Comparison of ENCODE assay signal across 18 cellular contexts in the genomic region with DNA sequence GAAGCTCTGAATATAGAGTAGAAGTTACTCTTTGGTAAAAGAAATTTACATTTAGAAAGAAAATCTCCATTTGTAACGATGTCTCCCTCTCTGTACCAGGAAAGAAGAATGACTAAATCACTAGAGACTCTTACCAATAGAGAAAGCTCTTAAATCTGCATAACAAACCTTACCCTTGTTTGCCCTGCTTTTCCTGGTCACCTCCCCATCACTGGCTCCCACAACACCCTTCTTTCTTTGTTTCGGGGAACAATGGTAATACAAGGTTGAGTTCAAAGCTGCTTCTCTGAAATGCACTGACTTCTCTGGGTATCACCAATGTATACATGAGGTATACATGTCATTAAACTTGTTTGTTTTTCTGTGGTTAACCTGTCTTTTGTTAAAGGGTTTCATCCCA.
"Had no signal": no experiment of that assay in that cellular context is flagged by ENCODE, and none has a peak within 500 bp of the region (broad histone marks: within the 10 kb centered on the region; RNA-seq: fewer than 3 reads in every experiment).

No MANE protein-coding gene starts in this region.

- H3K27me3 Mint-ChIP-seq: activated naive CD8-positive, alpha-beta T cell treated with anti-CD3 and anti-CD28 coated beads, Interleukin-2, amount 10 ng/mL, durations not matched to agents 7 days and 5 days; activated T-cell treated with anti-CD3 and anti-CD28 coated beads, Interleukin-2, amount 50 U/mL, for 24 hours; activated T-helper 17 cell treated with anti-CD3 and anti-CD28 coated beads, Interleukin-2, amount 50 U/mL, for 72 hours; memory B cell; natural killer cell treated with Interleukin-12 subunit alpha and Interleukin-12 subunit beta and Interleukin-15 and Interleukin-18, amount 100 ng/mL, for 72 hours had no signal

- H3K27me3 ChIP-seq: colonic mucosa, heart right ventricle, pancreas, right atrium auricular region, upper lobe of left lung had no signal

- H3K4me1 Mint-ChIP-seq: activated naive CD8-positive, alpha-beta T cell treated with anti-CD3 and anti-CD28 coated beads, Interleukin-2, amount 10 ng/mL, durations not matched to agents 7 days and 5 days; activated T-helper 17 cell treated with anti-CD3 and anti-CD28 coated beads, Interleukin-2, amount 50 U/mL, for 72 hours; memory B cell had no signal

- H3K36me3 Mint-ChIP-seq: activated naive CD8-positive, alpha-beta T cell treated with anti-CD3 and anti-CD28 coated beads, Interleukin-2, amount 10 ng/mL, durations not matched to agents 7 days and 5 days; memory B cell; natural killer cell treated with Interleukin-12 subunit alpha and Interleukin-12 subunit beta and Interleukin-15 and Interleukin-18, amount 100 ng/mL, for 72 hours had no signal

- DNase-seq: activated naive CD4-positive, alpha-beta T cell treated with anti-CD3 and anti-CD28 coated beads for 36 hours; activated naive CD8-positive, alpha-beta T cell treated with anti-CD3 and anti-CD28 coated beads, Interleukin-2, amount 10 ng/mL, durations not matched to agents 7 days and 5 days; activated T-cell treated with anti-CD3 and anti-CD28 coated beads, Interleukin-2, amount 50 U/mL, for 24 hours; amygdala; colonic mucosa; heart right ventricle; islet precursor cell; left colon; pancreas; psoas muscle; stimulated activated CD4-positive, alpha-beta T cell treated with anti-CD3 and anti-CD28 coated beads, Interleukin-4, amount 100 ng/mL, for 4 hours; stimulated activated naive CD8-positive, alpha-beta T cell treated with anti-CD3 and anti-CD28 coated beads, Interleukin-15, Interleukin-2, amounts not matched to agents 100 U/mL and 50 U/mL, for 24 hours; T-helper 9 cell; upper lobe of left lung had no signal

- ATAC-seq: activated T-helper 17 cell treated with anti-CD3 and anti-CD28 coated beads, Interleukin-2, amount 50 U/mL, for 72 hours; heart right ventricle; left colon; natural killer cell treated with Interleukin-12 subunit alpha and Interleukin-12 subunit beta and Interleukin-15 and Interleukin-18, amount 100 ng/mL, for 72 hours; pancreas; psoas muscle; stimulated activated naive CD8-positive, alpha-beta T cell treated with anti-CD3 and anti-CD28 coated beads, Interleukin-15, Interleukin-2, amounts not matched to agents 100 U/mL and 50 U/mL, for 24 hours had no signal

- H3K36me3 ChIP-seq: colonic mucosa, heart right ventricle, pancreas, right atrium auricular region, upper lobe of left lung had no signal

- H3K4me3 ChIP-seq: colonic mucosa, heart right ventricle, pancreas, psoas muscle, right atrium auricular region, upper lobe of left lung had no signal

- H3K4me3 Mint-ChIP-seq: activated naive CD4-positive, alpha-beta T cell treated with anti-CD3 and anti-CD28 coated beads for 36 hours; activated naive CD8-positive, alpha-beta T cell treated with anti-CD3 and anti-CD28 coated beads, Interleukin-2, amount 10 ng/mL, durations not matched to agents 7 days and 5 days; activated T-cell treated with anti-CD3 and anti-CD28 coated beads, Interleukin-2, amount 50 U/mL, for 24 hours; activated T-helper 17 cell treated with anti-CD3 and anti-CD28 coated beads, Interleukin-2, amount 50 U/mL, for 72 hours; memory B cell; natural killer cell treated with Interleukin-12 subunit alpha and Interleukin-12 subunit beta and Interleukin-15 and Interleukin-18, amount 100 ng/mL, for 72 hours had no signal

- H3K27ac ChIP-seq: colonic mucosa, heart right ventricle, pancreas, psoas muscle, right atrium auricular region, upper lobe of left lung had no signal

- H3K4me1 ChIP-seq: colonic mucosa, heart right ventricle, pancreas, psoas muscle, right atrium auricular region, upper lobe of left lung had no signal

- H3K9me3 ChIP-seq: colonic mucosa, pancreas, psoas muscle had no signal

- H3K9me3 Mint-ChIP-seq: activated naive CD8-positive, alpha-beta T cell treated with anti-CD3 and anti-CD28 coated beads, Interleukin-2, amount 10 ng/mL, durations not matched to agents 7 days and 5 days had no signal

- H3K27ac Mint-ChIP-seq: activated naive CD4-positive, alpha-beta T cell treated with anti-CD3 and anti-CD28 coated beads for 36 hours; activated naive CD8-positive, alpha-beta T cell treated with anti-CD3 and anti-CD28 coated beads, Interleukin-2, amount 10 ng/mL, durations not matched to agents 7 days and 5 days; activated T-cell treated with anti-CD3 and anti-CD28 coated beads, Interleukin-2, amount 50 U/mL, for 24 hours; activated T-helper 17 cell treated with anti-CD3 and anti-CD28 coated beads, Interleukin-2, amount 50 U/mL, for 72 hours; memory B cell; natural killer cell treated with Interleukin-12 subunit alpha and Interleukin-12 subunit beta and Interleukin-15 and Interleukin-18, amount 100 ng/mL, for 72 hours had no signal
